Comparison of ENCODE assay signal across 16 cellular contexts in genomic region chrX:41556958-41557357, GRCh38.
DNase-seq lines count a peak whose midpoint lies in the region; ATAC-seq and TF ChIP-seq lines count a peak whose summit lies in the region.
"Had no signal": no experiment of that assay in that cellular context is flagged by ENCODE, and none has a peak within 500 bp of the region (broad histone marks: within the 10 kb centered on the region; RNA-seq: fewer than 3 reads in every experiment).

No MANE protein-coding gene starts in this region.

- no peak for TF ChIP-seq CTCF in GM10266 (IDR thresholded peaks at IDR 0.05; ENCODE audit: control insufficient read depth, insufficient read depth, low read depth, missing control alignments)

- H3K9me3 Mint-ChIP-seq in activated CD4-positive, alpha-beta T cell treated with anti-CD3 and anti-CD28 coated beads, Interleukin-2, amount 10 ng/mL, durations not matched to agents 7 days and 5 days = no peaks in the 10 kb centered on the region
- no peaks in the 10 kb centered on the region for H3K9me3 Mint-ChIP-seq in activated CD4-positive, alpha-beta memory T cell treated with anti-CD3 and anti-CD28 coated beads, Interleukin-2, amount 10 ng/mL, durations not matched to agents 7 days and 5 days
- no peaks in the 10 kb centered on the region for H3K9me3 Mint-ChIP-seq in natural killer cell treated with Interleukin-12 subunit alpha and Interleukin-12 subunit beta and Interleukin-15 and Interleukin-18, amount 100 ng/mL, for 72 hours
- H3K9me3 Mint-ChIP-seq: activated naive CD4-positive, alpha-beta T cell treated with anti-CD3 and anti-CD28 coated beads, Interleukin-2, amount 50 U/mL, for 24 hours had no signal

- H3K36me3 Mint-ChIP-seq in activated CD4-positive, alpha-beta T cell treated with anti-CD3 and anti-CD28 coated beads, Interleukin-2, amount 10 ng/mL, durations not matched to agents 7 days and 5 days (ENCODE audit: low read depth) = peaks cover 14% of the 10 kb centered on the region
- peaks cover 7% of the 10 kb centered on the region for H3K36me3 Mint-ChIP-seq in activated CD4-positive, alpha-beta memory T cell treated with anti-CD3 and anti-CD28 coated beads, Interleukin-2, amount 10 ng/mL, durations not matched to agents 7 days and 5 days (ENCODE audit: low read depth)
- no peaks in the 10 kb centered on the region for H3K36me3 Mint-ChIP-seq in natural killer cell treated with Interleukin-12 subunit alpha and Interleukin-12 subunit beta and Interleukin-15 and Interleukin-18, amount 100 ng/mL, for 72 hours

- no peaks in the 10 kb centered on the region for H3K27me3 Mint-ChIP-seq in activated CD4-positive, alpha-beta T cell treated with anti-CD3 and anti-CD28 coated beads, Interleukin-2, amount 10 ng/mL, durations not matched to agents 7 days and 5 days
- no peaks in the 10 kb centered on the region for H3K27me3 Mint-ChIP-seq in activated CD4-positive, alpha-beta memory T cell treated with anti-CD3 and anti-CD28 coated beads, Interleukin-2, amount 10 ng/mL, durations not matched to agents 7 days and 5 days
- peaks cover 0 to 4% of the 10 kb centered on the region in 2 donors for H3K27me3 Mint-ChIP-seq in natural killer cell treated with Interleukin-12 subunit alpha and Interleukin-12 subunit beta and Interleukin-15 and Interleukin-18, amount 100 ng/mL, for 72 hours
- H3K27me3 Mint-ChIP-seq: activated naive CD4-positive, alpha-beta T cell treated with anti-CD3 and anti-CD28 coated beads, Interleukin-2, amount 50 U/mL, for 24 hours had no signal

- H3K27ac Mint-ChIP-seq in activated CD4-positive, alpha-beta T cell treated with anti-CD3 and anti-CD28 coated beads, Interleukin-2, amount 10 ng/mL, durations not matched to agents 7 days and 5 days = peak overlapping the region; percentile 65
- H3K27ac Mint-ChIP-seq in activated CD4-positive, alpha-beta memory T cell treated with anti-CD3 and anti-CD28 coated beads, Interleukin-2, amount 10 ng/mL, durations not matched to agents 7 days and 5 days = peak overlapping the region; percentile 81
- peak overlapping the region; percentile 47 to 66 for H3K27ac Mint-ChIP-seq in natural killer cell treated with Interleukin-12 subunit alpha and Interleukin-12 subunit beta and Interleukin-15 and Interleukin-18, amount 100 ng/mL, for 72 hours
- H3K27ac Mint-ChIP-seq: activated naive CD4-positive, alpha-beta T cell treated with anti-CD3 and anti-CD28 coated beads, Interleukin-2, amount 50 U/mL, for 24 hours had no signal

- CTCF ChIA-PET in activated CD4-positive, alpha-beta T cell treated with anti-CD3 and anti-CD28 coated beads, Interleukin-2, amount 10 ng/mL, durations not matched to agents 7 days and 5 days (lab: Charles Lee) = no interaction called here
- CTCF ChIA-PET in activated CD4-positive, alpha-beta memory T cell treated with anti-CD3 and anti-CD28 coated beads, Interleukin-2, amount 10 ng/mL, durations not matched to agents 7 days and 5 days (lab: Charles Lee) = no interaction called here

- POLR2A ChIA-PET in activated CD4-positive, alpha-beta T cell treated with anti-CD3 and anti-CD28 coated beads, Interleukin-2, amount 10 ng/mL, durations not matched to agents 7 days and 5 days (lab: Charles Lee) = no interaction called here
- POLR2A ChIA-PET in activated CD4-positive, alpha-beta memory T cell treated with anti-CD3 and anti-CD28 coated beads, Interleukin-2, amount 10 ng/mL, durations not matched to agents 7 days and 5 days (lab: Charles Lee) = interaction anchor here (0.9 to 1.0 kb wide), 2 partner anchors 225 to 376 kb away, joined by 3 read pairs; no protein-coding TSS in a partner anchor

- peak; percentile 42 for DNase-seq in activated CD4-positive, alpha-beta T cell treated with anti-CD3 and anti-CD28 coated beads, Interleukin-2, amount 10 ng/mL, durations not matched to agents 7 days and 5 days
- DNase-seq in activated CD4-positive, alpha-beta T cell treated with anti-CD3 and anti-CD28 coated beads, Interleukin-2, amount 50 U/mL, for 1 hour = no peak
- DNase-seq in activated CD4-positive, alpha-beta memory T cell treated with anti-CD3 and anti-CD28 coated beads, Interleukin-2, amount 10 ng/mL, durations not matched to agents 7 days and 5 days = peak; percentile 18
- DNase-seq in natural killer cell treated with Interleukin-12 subunit alpha and Interleukin-12 subunit beta and Interleukin-15 and Interleukin-18, amount 100 ng/mL, for 72 hours (ENCODE audit: low spot score) = no peak
- DNase-seq in NCI-H187 treated with DMSO at 0.1 percent for 48 hours (lab: John Stamatoyannopoulos, UW) = no peak
- no peak for DNase-seq in GM10266 (ENCODE audit: extremely low spot score)
- DNase-seq in NOMO-1 treated with DMSO at 0.1 percent for 48 hours (lab: John Stamatoyannopoulos, UW; ENCODE audit: unreplicated experiment) = no peak
- DNase-seq: foreskin melanocyte; mesenchymal stem cell; NCI-H2029 treated with DMSO at 0.1 percent for 48 hours; NCI-H69; right lobe of liver; stimulated activated CD4-positive, alpha-beta T cell treated with anti-CD3 and anti-CD28 coated beads, Interleukin-4, amount 100 ng/mL, for 1 hour; upper lobe of left lung had no signal

- H3K4me1 Mint-ChIP-seq in activated CD4-positive, alpha-beta T cell treated with anti-CD3 and anti-CD28 coated beads, Interleukin-2, amount 10 ng/mL, durations not matched to agents 7 days and 5 days = peaks cover 40% of the 10 kb centered on the region
- peaks cover 51% of the 10 kb centered on the region for H3K4me1 Mint-ChIP-seq in activated CD4-positive, alpha-beta memory T cell treated with anti-CD3 and anti-CD28 coated beads, Interleukin-2, amount 10 ng/mL, durations not matched to agents 7 days and 5 days
- peaks cover 22 to 27% of the 10 kb centered on the region in 2 donors for H3K4me1 Mint-ChIP-seq in natural killer cell treated with Interleukin-12 subunit alpha and Interleukin-12 subunit beta and Interleukin-15 and Interleukin-18, amount 100 ng/mL, for 72 hours (ENCODE audit: low read depth in 2 of 2)

- ATAC-seq in HG03521 (IDR thresholded peaks at IDR 0.05; ENCODE audit: unreplicated experiment) = peak; percentile 64
- ATAC-seq in natural killer cell treated with Interleukin-12 subunit alpha and Interleukin-12 subunit beta and Interleukin-15 and Interleukin-18, amount 100 ng/mL, for 72 hours = peak; percentile 78 to 85
- ATAC-seq: right lobe of liver had no signal

- H3K4me3 Mint-ChIP-seq in activated CD4-positive, alpha-beta T cell treated with anti-CD3 and anti-CD28 coated beads, Interleukin-2, amount 10 ng/mL, durations not matched to agents 7 days and 5 days = peak overlapping the region; percentile 46
- H3K4me3 Mint-ChIP-seq in activated CD4-positive, alpha-beta memory T cell treated with anti-CD3 and anti-CD28 coated beads, Interleukin-2, amount 10 ng/mL, durations not matched to agents 7 days and 5 days = peak overlapping the region; percentile 48
- H3K4me3 Mint-ChIP-seq in natural killer cell treated with Interleukin-12 subunit alpha and Interleukin-12 subunit beta and Interleukin-15 and Interleukin-18, amount 100 ng/mL, for 72 hours = peak overlapping the region; percentile 65
- H3K4me3 Mint-ChIP-seq: activated naive CD4-positive, alpha-beta T cell treated with anti-CD3 and anti-CD28 coated beads, Interleukin-2, amount 50 U/mL, for 24 hours had no signal

Comparison
In these comparisons a context has a peak if more than half of its experiments do, and no peak if none do; other contexts are left out.
1. DNase-seq: peak in activated CD4-positive, alpha-beta T cell treated with anti-CD3 and anti-CD28 coated beads, Interleukin-2, amount 10 ng/mL, durations not matched to agents 7 days and 5 days (single experiment) and activated CD4-positive, alpha-beta memory T cell treated with anti-CD3 and anti-CD28 coated beads, Interleukin-2, amount 10 ng/mL, durations not matched to agents 7 days and 5 days (single experiment); none in activated CD4-positive, alpha-beta T cell treated with anti-CD3 and anti-CD28 coated beads, Interleukin-2, amount 50 U/mL, for 1 hour (single experiment), natural killer cell treated with Interleukin-12 subunit alpha and Interleukin-12 subunit beta and Interleukin-15 and Interleukin-18, amount 100 ng/mL, for 72 hours (single experiment), NCI-H187 treated with DMSO at 0.1 percent for 48 hours (single experiment), GM10266 (single experiment) and NOMO-1 treated with DMSO at 0.1 percent for 48 hours (single experiment).
2. Peak in every context shown above with its lines, with median percentiles within 50 percentile points of each other: H3K27ac Mint-ChIP-seq and H3K4me3 Mint-ChIP-seq.